ENCODE assay signal across 8 cellular contexts in the genomic region with DNA sequence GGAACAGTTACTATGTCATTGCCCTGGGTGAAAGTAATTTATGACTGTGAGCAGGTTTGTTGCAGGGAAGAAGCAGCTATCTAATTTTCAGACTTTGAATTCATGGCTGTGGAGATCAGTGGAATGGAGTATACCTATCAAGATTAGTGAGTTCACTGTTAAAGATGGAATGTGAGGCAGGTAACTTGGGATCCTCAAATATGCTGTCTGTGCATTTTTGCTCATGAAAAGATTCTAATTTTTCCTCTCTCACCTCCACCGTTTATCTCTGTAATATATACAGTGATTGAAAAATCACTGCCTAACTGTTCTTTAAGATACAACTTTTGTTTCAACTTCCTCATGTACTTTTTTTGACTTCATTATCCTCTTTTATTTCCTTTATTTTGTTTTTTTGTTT.
"Had no signal": no experiment of that assay in that cellular context is flagged by ENCODE, and none has a peak within 500 bp of the region (broad histone marks: within the 10 kb centered on the region; RNA-seq: fewer than 3 reads in every experiment).

No MANE protein-coding gene starts in this region.

- H3K4me3 ChIP-seq: GM23248 had no signal

- H3K9ac ChIP-seq: GM23248, KMS-11 had no signal

- H2AFZ ChIP-seq: GM23248 had no signal

- DNase-seq: GM23248, GOT3, H9, HCEC 1CT, KBM-7 had no signal

- FAIRE-seq: H54, HTR-8/SVneo had no signal

- H3K27ac ChIP-seq: GM23248, KMS-11 had no signal

- H3K4me2 ChIP-seq: KMS-11 had no signal
